Comparison of ENCODE assay signal across 19 cellular contexts in the genomic region with DNA sequence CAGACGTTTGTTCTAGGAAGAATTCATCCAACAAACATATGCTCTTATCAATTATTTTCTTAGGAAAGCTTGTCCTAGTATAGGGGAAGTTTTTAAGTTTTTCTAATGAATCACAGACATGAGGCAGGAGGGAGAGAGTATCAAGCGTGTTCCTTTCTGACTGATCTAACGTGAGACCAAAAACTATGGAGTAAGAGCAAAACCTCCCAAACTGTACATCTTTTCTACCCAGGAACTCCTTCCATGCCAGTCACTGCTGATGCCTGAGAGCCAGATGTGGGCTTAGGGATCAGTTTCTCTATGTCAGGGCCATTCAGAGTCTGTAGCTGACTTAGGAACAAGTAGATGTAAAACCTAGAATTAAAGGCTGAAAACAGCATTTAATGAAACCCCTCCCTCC. TPM values are rescaled to one million over a fixed set of nuclear protein-coding genes. Genes with fewer than 3 reads are reported as not detected.
DNase-seq lines count a peak whose midpoint lies in the region; ATAC-seq, FAIRE-seq and TF ChIP-seq lines count a peak whose summit lies in the region.
"Had no signal": no experiment of that assay in that cellular context is flagged by ENCODE, and none has a peak within 500 bp of the region (broad histone marks: within the 10 kb centered on the region; RNA-seq: fewer than 3 reads in every experiment).

No MANE protein-coding gene starts in this region.

- peaks cover 2% of the 10 kb centered on the region for H3K27me3 ChIP-seq in astrocyte (ENCODE audit: insufficient read depth, low read length)
- H3K27me3 ChIP-seq in stomach smooth muscle (ENCODE audit: control insufficient read depth in 1 of 2, insufficient read depth in 2 of 2, low read length in 2 of 2): no peaks in the 10 kb centered on the region

- peaks cover 2% of the 10 kb centered on the region for H3K27me3 Mint-ChIP-seq in astrocyte (ENCODE audit: low read depth, unreplicated experiment)

- H3K79me2 ChIP-seq in astrocyte (ENCODE audit: insufficient read depth, low read length): no peaks in the 10 kb centered on the region

- H3K9me3 Mint-ChIP-seq in astrocyte (ENCODE audit: unreplicated experiment): peaks cover 6% of the 10 kb centered on the region
- H3K9me3 Mint-ChIP-seq: activated B cell treated with CpG ODN at 0.5 μM for 24 hours; dendritic cell treated with granulocyte-macrophage colony-stimulating factor and Interleukin-4, amounts not matched to agents 40 ng/mL and 50 ng/mL, for 4 days had no signal

- peak; percentile 13 to 66 for ATAC-seq in left cardiac atrium
- ATAC-seq in HG03135 (IDR thresholded peaks at IDR 0.05; ENCODE audit: unreplicated experiment): no peak
- ATAC-seq: activated T-helper 17 cell treated with anti-CD3 and anti-CD28 coated beads, Interleukin-2, amount 50 U/mL, for 72 hours had no signal

- H4K20me1 ChIP-seq in astrocyte (ENCODE audit: insufficient read depth, low read length): no peaks in the 10 kb centered on the region

- H3K4me1 ChIP-seq in astrocyte (ENCODE audit: insufficient read depth, low read length): peaks cover 14% of the 10 kb centered on the region
- H3K4me1 ChIP-seq in stomach smooth muscle (ENCODE audit: control insufficient read depth, insufficient read depth, low read length): peaks cover 9% of the 10 kb centered on the region

- peak overlapping the region; percentile 78 for H3K27ac ChIP-seq in astrocyte (ENCODE audit: low read depth, low read length)
- peak overlapping the region; percentile 13 for H3K27ac ChIP-seq in stomach smooth muscle (ENCODE audit: low read length)

- H3K27ac Mint-ChIP-seq in astrocyte (ENCODE audit: unreplicated experiment): no peak overlapping the region
- H3K27ac Mint-ChIP-seq: activated B cell treated with CpG ODN at 0.5 μM for 24 hours; activated T-helper 17 cell treated with anti-CD3 and anti-CD28 coated beads, Interleukin-2, amount 50 U/mL, for 72 hours; dendritic cell treated with granulocyte-macrophage colony-stimulating factor and Interleukin-4, amounts not matched to agents 40 ng/mL and 50 ng/mL, for 4 days; T-helper 1 cell treated with Interleukin-12 subunit alpha and Interleukin-12 subunit beta and Interleukin-4 antibody, amounts not matched to agents 30 μg/mL and 1 μg/mL, for 36 hours had no signal

- no peak for FAIRE-seq in astrocyte (lab: Jason Lieb, UNC)
- FAIRE-seq: G401.6 had no signal

- H3K9me3 ChIP-seq in astrocyte (ENCODE audit: insufficient read depth, low read depth, low read length): no peaks in the 10 kb centered on the region
- no peaks in the 10 kb centered on the region for H3K9me3 ChIP-seq in stomach smooth muscle (ENCODE audit: control insufficient read depth in 2 of 2, low read length in 2 of 2)

- intact Hi-C loops in left cardiac atrium (cut with DNase I): no loop called here

- peak overlapping the region; percentile 78 for H3K4me2 ChIP-seq in astrocyte (ENCODE audit: low read length)
- H3K4me2 ChIP-seq: smooth muscle cell had no signal

- no peak for TF ChIP-seq CTCF in AG10803 (conservative IDR thresholded peaks at IDR 0.05; ENCODE audit: low read length)
- TF ChIP-seq CTCF in astrocyte (IDR thresholded peaks at IDR 0.05; ENCODE audit: insufficient read depth, low read depth, low read length): no peak

- H3K4me1 Mint-ChIP-seq in astrocyte (ENCODE audit: low read depth, unreplicated experiment): no peaks in the 10 kb centered on the region
- H3K4me1 Mint-ChIP-seq: activated B cell treated with CpG ODN at 0.5 μM for 24 hours; activated T-helper 17 cell treated with anti-CD3 and anti-CD28 coated beads, Interleukin-2, amount 50 U/mL, for 72 hours had no signal

- H3K36me3 ChIP-seq in astrocyte (ENCODE audit: insufficient read depth, low read length): no peaks in the 10 kb centered on the region
- no peaks in the 10 kb centered on the region for H3K36me3 ChIP-seq in stomach smooth muscle (ENCODE audit: control insufficient read depth in 2 of 2, insufficient read depth in 2 of 2, low read length in 2 of 2)

- H3K4me3 Mint-ChIP-seq in astrocyte (ENCODE audit: unreplicated experiment): no peak overlapping the region
- H3K4me3 Mint-ChIP-seq: activated B cell treated with CpG ODN at 0.5 μM for 24 hours; activated T-helper 17 cell treated with anti-CD3 and anti-CD28 coated beads, Interleukin-2, amount 50 U/mL, for 72 hours; dendritic cell treated with granulocyte-macrophage colony-stimulating factor and Interleukin-4, amounts not matched to agents 40 ng/mL and 50 ng/mL, for 4 days; T-helper 1 cell treated with Interleukin-12 subunit alpha and Interleukin-12 subunit beta and Interleukin-4 antibody, amounts not matched to agents 30 μg/mL and 1 μg/mL, for 36 hours had no signal

- H3K36me3 Mint-ChIP-seq in astrocyte (ENCODE audit: low read depth, unreplicated experiment): no peaks in the 10 kb centered on the region

- H2AFZ ChIP-seq in astrocyte (ENCODE audit: low read depth, low read length): no peak overlapping the region

- peak overlapping the region; percentile 37 for H3K9ac ChIP-seq in astrocyte (ENCODE audit: low read length)
- H3K9ac ChIP-seq in stomach smooth muscle (ENCODE audit: low read length in 2 of 2): peak overlapping the region in 1 of 2 donors; percentile 13

- H3K4me3 ChIP-seq in AG10803 (ENCODE audit: low read length): no peak overlapping the region
- peak overlapping the region; percentile 6 for H3K4me3 ChIP-seq in astrocyte (ENCODE audit: insufficient read depth, low read depth, low read length)
- H3K4me3 ChIP-seq in stomach smooth muscle (ENCODE audit: low read length in 2 of 2): peak overlapping the region in 1 of 2 donors; percentile 49
- H3K4me3 ChIP-seq: smooth muscle cell had no signal

- peak; percentile 86 for DNase-seq in AG10803 (ENCODE audit: low read depth)
- peak; percentile 65 for DNase-seq in astrocyte (ENCODE audit: low read depth)
- DNase-seq in left cardiac atrium: no peak
- no peak for DNase-seq in NCI-H1417 (lab: John Stamatoyannopoulos, UW)
- DNase-seq in activated gamma-delta T cell (lab: John Stamatoyannopoulos, UW): no peak
- DNase-seq in DMS53 (lab: John Stamatoyannopoulos, UW): no peak
- DNase-seq: activated B cell treated with CpG ODN at 0.5 μM for 24 hours; activated CD8-positive, alpha-beta memory T cell treated with anti-CD3 and anti-CD28 coated beads for 24 hours; erythroblast; H7; Kasumi-1; NCI-H1417 treated with DMSO at 0.1 percent for 48 hours had no signal

RNA-seq across cellular contexts. Expression of gene NFIB, which starts 51.7 kb away (rescaled TPM):
- total RNA-seq in astrocyte: 8.8 and 9.4 TPM in 2 replicates
- total RNA-seq in left cardiac atrium: 100 to 1,000 TPM; 110 to 118 TPM
- total RNA-seq: activated B cell treated with CpG ODN at 0.5 μM for 24 hours had no signal

Comparison
In these comparisons a context has a peak if more than half of its experiments do, and no peak if none do; other contexts are left out.
1. DNase-seq: peak in AG10803 (single experiment) and astrocyte (single experiment); none in left cardiac atrium (single experiment), NCI-H1417 (0 of 3), activated gamma-delta T cell (single experiment) and DMS53 (single experiment).
2. RNA of gene NFIB, which starts 51.7 kb away (total RNA-seq): 110 to 118 TPM in left cardiac atrium; 8.8 to 9.4 TPM in astrocyte; every median in the first group is over 10 times any median in the second.